16 cellular contexts compared by ENCODE assay signal in genomic region chr10:99375444-99375843, GRCh38. TPM values are rescaled to one million over a fixed set of nuclear protein-coding genes. Genes with fewer than 3 reads are reported as not detected.
"Had no signal": no experiment of that assay in that cellular context is flagged by ENCODE, and none has a peak within 500 bp of the region (broad histone marks: within the 10 kb centered on the region; RNA-seq: fewer than 3 reads in every experiment).

No MANE protein-coding gene starts in this region.

- H3K27me3 ChIP-seq: esophagus muscularis mucosa, upper lobe of left lung had no signal

- H3K4me1 ChIP-seq: left ventricle myocardium inferior, upper lobe of left lung had no signal

- H3K4me3 ChIP-seq: esophagus muscularis mucosa, heart right ventricle, left ventricle myocardium inferior, thoracic aorta, upper lobe of left lung had no signal

- ATAC-seq: heart right ventricle; stimulated activated naive B cell treated with anti-CD40 and anti-IgM and Interleukin-4, amounts not matched to agents 10 μg/mL and 1 μg/mL and 100 μg/mL, for 72 hours had no signal

- H3K36me3 ChIP-seq: esophagus muscularis mucosa, heart right ventricle, left ventricle myocardium inferior, thoracic aorta, upper lobe of left lung had no signal

- DNase-seq: activated B cell treated with CpG ODN at 0.5 μM for 24 hours; activated CD4-positive, alpha-beta memory T cell treated with anti-CD3 and anti-CD28 coated beads for 36 hours; activated CD4-positive, alpha-beta T cell treated with anti-CD3 and anti-CD28 coated beads for 4 hours; activated naive CD4-positive, alpha-beta T cell; activated naive CD8-positive, alpha-beta T cell treated with anti-CD3 and anti-CD28 coated beads, Interleukin-2, amount 10 ng/mL, durations not matched to agents 7 days and 5 days; cortex of kidney; effector CD4-positive, alpha-beta T cell; heart right ventricle; kidney glomerular epithelial cell; left ventricle myocardium inferior; mammary epithelial cell; midbrain; stimulated activated naive B cell treated with anti-CD40 and anti-IgM and Interleukin-4, amounts not matched to agents 10 μg/mL and 1 μg/mL and 100 μg/mL, for 72 hours; upper lobe of left lung had no signal

- H3K9me3 ChIP-seq: esophagus muscularis mucosa, heart right ventricle, left ventricle myocardium inferior, thoracic aorta, upper lobe of left lung had no signal

- H3K27ac ChIP-seq: esophagus muscularis mucosa, heart right ventricle, left ventricle myocardium inferior, thoracic aorta, upper lobe of left lung had no signal

RNA-seq across cellular contexts. Expression of gene CNNM1, which starts 46.3 kb away (rescaled TPM):
- total RNA-seq: activated B cell treated with CpG ODN at 0.5 μM for 24 hours had no signal
